Comparison of ENCODE assay signal across 14 cellular contexts in genomic region chr14:102089621-102090343, GRCh38. TPM values are rescaled to one million over a fixed set of nuclear protein-coding genes. Genes with fewer than 3 reads are reported as not detected.
A peak's percentile ranks its signal among the peaks of the same experiment; 100 is the strongest.
DNase-seq lines count a peak whose midpoint lies in the region; ATAC-seq, FAIRE-seq and TF ChIP-seq lines count a peak whose summit lies in the region.
"Had no signal": no experiment of that assay in that cellular context is flagged by ENCODE, and none has a peak within 500 bp of the region (broad histone marks: within the 10 kb centered on the region; RNA-seq: fewer than 3 reads in every experiment).

No MANE protein-coding gene starts in this region.

- H3K36me3 ChIP-seq in endodermal cell (ENCODE audit: control insufficient read depth, insufficient read depth, low read length) (peaks cover 11% of the 10 kb centered on the region), spleen (peaks cover 0 to 13% (median 9%) of the 10 kb centered on the region in 6 donors)

- H3K9me3 ChIP-seq in T-helper 17 cell (ENCODE audit: control insufficient read depth, low read length, poor library complexity, severe bottlenecking) (no peaks in the 10 kb centered on the region), endodermal cell (ENCODE audit: control insufficient read depth, low read length) (no peaks in the 10 kb centered on the region), spleen (no peaks in the 10 kb centered on the region)
- H3K9me3 ChIP-seq: lower lobe of right lung, pancreas had no signal

- H3K4me1 ChIP-seq in endodermal cell (ENCODE audit: control insufficient read depth, insufficient read depth, low read length) (no peaks in the 10 kb centered on the region), spleen (peaks cover 12 to 41% (median 30%) of the 10 kb centered on the region in 6 donors)

- no peaks in the 10 kb centered on the region for H3K27me3 Mint-ChIP-seq in activated T-cell treated with anti-CD3 and anti-CD28 coated beads, Interleukin-2, amount 50 U/mL, for 24 hours
- H3K27me3 Mint-ChIP-seq in T-helper 17 cell: no peaks in the 10 kb centered on the region
- peaks cover 2% of the 10 kb centered on the region for H3K27me3 Mint-ChIP-seq in endodermal cell (ENCODE audit: insufficient read depth)

- TF ChIP-seq CTCF in endodermal cell (conservative IDR thresholded peaks at IDR 0.05): no peak
- TF ChIP-seq CTCF in spleen (IDR thresholded peaks at IDR 0.05 in 8 of 11, conservative IDR thresholded peaks at IDR 0.05 in 3 of 11): no peak

- peak overlapping the region; percentile 82 for H3K4me3 Mint-ChIP-seq in activated T-cell treated with anti-CD3 and anti-CD28 coated beads, Interleukin-2, amount 50 U/mL, for 24 hours
- peak overlapping the region; percentile 62 for H3K4me3 Mint-ChIP-seq in T-helper 17 cell
- peak overlapping the region; percentile 95 for H3K4me3 Mint-ChIP-seq in endodermal cell

- H3K9ac ChIP-seq in endodermal cell (ENCODE audit: extremely low read depth, low read length, poor library complexity, severe bottlenecking): no peak overlapping the region

- peaks cover 35% of the 10 kb centered on the region for H3K4me1 Mint-ChIP-seq in activated T-cell treated with anti-CD3 and anti-CD28 coated beads, Interleukin-2, amount 50 U/mL, for 24 hours (ENCODE audit: low read depth)
- H3K4me1 Mint-ChIP-seq in T-helper 17 cell (peaks cover 34% of the 10 kb centered on the region), endodermal cell (peaks cover 28% of the 10 kb centered on the region)

- H3K27me3 ChIP-seq in endodermal cell (ENCODE audit: control insufficient read depth, insufficient read depth, low read length, poor library complexity, severe bottlenecking) (no peaks in the 10 kb centered on the region), spleen (replicated peaks in 1 of 7) (no peaks in the 10 kb centered on the region)
- H3K27me3 ChIP-seq: pancreas had no signal

- 92 to 93% methylated on average over 7 to 11 of the region's 11 CpGs for WGBS in endodermal cell (ENCODE audit: insufficient coverage in 1 of 2, insufficient read length in 1 of 2), 2 experiments
- 88 to 91% (median 90%) methylated on average over 11 of the region's 11 CpGs for WGBS in spleen, 5 donors

- no peak for DNase-seq in activated T-cell treated with anti-CD3 and anti-CD28 coated beads, Interleukin-2, amount 50 U/mL, for 24 hours
- no peak for DNase-seq in activated T-cell treated with anti-CD3 and anti-CD28 coated beads, Interleukin-2, amount 50 U/mL, for 1 hour
- DNase-seq in T-helper 17 cell: no peak
- DNase-seq in endodermal cell: no peak
- peak; percentile 59 for DNase-seq in spleen
- DNase-seq in GM19239 (ENCODE audit: insufficient read length, low spot score): no peak
- DNase-seq in activated gamma-delta T cell treated with Interleukin-2 at 50 U/mL for 16 hours: no peak
- no peak for DNase-seq in NAMALWA (ENCODE audit: low spot score)
- DNase-seq: amygdala, DMS53, lower lobe of right lung, NCI-H1436, NCI-H526, pancreas had no signal

- TF ChIP-seq POLR2A in spleen (IDR thresholded peaks at IDR 0.05): no peak

- H3K4me3 ChIP-seq in endodermal cell (ENCODE audit: low read length): no peak overlapping the region
- no peak overlapping the region for H3K4me3 ChIP-seq in spleen
- H3K4me3 ChIP-seq: lower lobe of right lung, pancreas had no signal

- H3K36me3 Mint-ChIP-seq in activated T-cell treated with anti-CD3 and anti-CD28 coated beads, Interleukin-2, amount 50 U/mL, for 24 hours (ENCODE audit: low read depth): peaks cover 20% of the 10 kb centered on the region
- H3K36me3 Mint-ChIP-seq in T-helper 17 cell (ENCODE audit: low read depth) (peaks cover 6% of the 10 kb centered on the region), endodermal cell (ENCODE audit: low read depth) (peaks cover 16% of the 10 kb centered on the region)

- H3K9me3 Mint-ChIP-seq in activated T-cell treated with anti-CD3 and anti-CD28 coated beads, Interleukin-2, amount 50 U/mL, for 24 hours: no peaks in the 10 kb centered on the region
- no peaks in the 10 kb centered on the region for H3K9me3 Mint-ChIP-seq in endodermal cell

- intact Hi-C loops in spleen (cut with DNase I; ENCODE audit: low total_unique reads): loop anchor here (5.0 to 10.0 kb wide), 2 partner anchors 127 to 225 kb away; partner anchors contain the start of genes DYNC1H1 and ZNF839

- H3K27ac ChIP-seq in endodermal cell (ENCODE audit: low read depth, low read length) (no peak overlapping the region), spleen (no peak overlapping the region)
- H3K27ac ChIP-seq: lower lobe of right lung had no signal

- H3K27ac Mint-ChIP-seq in activated T-cell treated with anti-CD3 and anti-CD28 coated beads, Interleukin-2, amount 50 U/mL, for 24 hours: peak overlapping the region; percentile 97
- H3K27ac Mint-ChIP-seq in T-helper 17 cell (peak overlapping the region; percentile 88), endodermal cell (peak overlapping the region; percentile 11)

- ATAC-seq in T-helper 17 cell: no peak
- ATAC-seq: lower lobe of right lung, pancreas had no signal

- FAIRE-seq in GM19239 (lab: Jason Lieb, UNC): no peak
- FAIRE-seq: pancreas had no signal

RNA-seq across cellular contexts. Expression of gene HSP90AA1, which starts 2.9 kb away (rescaled TPM):
- total RNA-seq in T-helper 17 cell (100 to 1,000 TPM; 514 to 570 TPM), endodermal cell (100 to 1,000 TPM; 696 to 821 TPM), spleen (100 to 1,000 TPM; 162 to 395 (median 240) TPM)
- polyA plus RNA-seq in endodermal cell (2013, experiment 1 of 2): 830 TPM
- 855 TPM for polyA plus RNA-seq in endodermal cell (2013, experiment 2 of 2)
- polyA plus RNA-seq in spleen: 100 to 1,000 TPM in 2 of 3 donors, 10 to 100 TPM in 1; 98.3 to 178 (median 139) TPM

RNA-seq across cellular contexts. Expression of gene WDR20, which starts 49.9 kb away (rescaled TPM):
- total RNA-seq in T-helper 17 cell: 10 to 100 TPM; 45.1 to 50.7 TPM
- 10 to 100 TPM; 33.8 to 37.6 TPM for total RNA-seq in endodermal cell
- 18.5 TPM for polyA plus RNA-seq in endodermal cell (2013, experiment 1 of 2)
- polyA plus RNA-seq in endodermal cell (2013, experiment 2 of 2): 15.9 TPM
- 10 to 100 TPM; 25.8 to 40.8 (median 30.1) TPM for total RNA-seq in spleen
- polyA plus RNA-seq in spleen: 10 to 100 TPM in 1 of 3 donors, 1 to 10 TPM in 2; 8.7 to 11.1 (median 8.7) TPM

Comparison
In these comparisons a context has a peak if more than half of its experiments do, and no peak if none do; other contexts are left out.
1. H3K27ac Mint-ChIP-seq: peak in every context shown above with its lines; median percentile 97 in activated T-cell treated with anti-CD3 and anti-CD28 coated beads, Interleukin-2, amount 50 U/mL, for 24 hours; 88 in T-helper 17 cell; 11 in endodermal cell.